22 cellular contexts compared by ENCODE assay signal in genomic region chr21:45809421-45809820, GRCh38.
"Had no signal": no experiment of that assay in that cellular context is flagged by ENCODE, and none has a peak within 500 bp of the region (broad histone marks: within the 10 kb centered on the region; RNA-seq: fewer than 3 reads in every experiment).

No MANE protein-coding gene starts in this region.

- H3K4me3 ChIP-seq: esophagus muscularis mucosa, SK-N-MC, testis, transverse colon had no signal

- H3K27me3 Mint-ChIP-seq: activated CD4-positive, alpha-beta T cell treated with anti-CD3 and anti-CD28 coated beads for 36 hours; naive thymus-derived CD4-positive, alpha-beta T cell had no signal

- ATAC-seq: activated CD4-positive, alpha-beta T cell treated with anti-CD3 and anti-CD28 coated beads for 36 hours; activated CD8-positive, alpha-beta T cell treated with anti-CD3 and anti-CD28 coated beads, Interleukin-2, amount 10 ng/mL, durations not matched to agents 7 days and 5 days; foreskin keratinocyte; left cardiac atrium; naive thymus-derived CD4-positive, alpha-beta T cell; right cardiac atrium; stimulated activated naive CD8-positive, alpha-beta T cell treated with anti-CD3 and anti-CD28 coated beads, Interleukin-15, Interleukin-2, amounts not matched to agents 100 U/mL and 50 U/mL, for 24 hours had no signal

- H3K36me3 Mint-ChIP-seq: activated naive CD8-positive, alpha-beta T cell treated with anti-CD3 and anti-CD28 coated beads for 36 hours had no signal

- H3K4me3 Mint-ChIP-seq: activated CD4-positive, alpha-beta T cell treated with anti-CD3 and anti-CD28 coated beads for 36 hours; activated CD8-positive, alpha-beta T cell treated with anti-CD3 and anti-CD28 coated beads, Interleukin-2, amount 10 ng/mL, durations not matched to agents 7 days and 5 days; activated naive CD8-positive, alpha-beta T cell treated with anti-CD3 and anti-CD28 coated beads for 36 hours; naive thymus-derived CD4-positive, alpha-beta T cell had no signal

- DNase-seq: activated CD4-positive, alpha-beta T cell treated with anti-CD3 and anti-CD28 coated beads for 36 hours; activated CD4-positive, CD25-positive, alpha-beta regulatory T cell; activated CD8-positive, alpha-beta T cell treated with anti-CD3 and anti-CD28 coated beads, Interleukin-2, amount 10 ng/mL, durations not matched to agents 7 days and 5 days; activated effector memory CD4-positive, alpha-beta T cell treated with Interleukin-2 at 50 U/mL for 16 hours; activated naive CD4-positive, alpha-beta T cell treated with Interleukin-2 at 50 U/mL for 16 hours; activated naive CD8-positive, alpha-beta T cell treated with anti-CD3 and anti-CD28 coated beads for 36 hours; brain microvascular endothelial cell; foreskin keratinocyte; left cardiac atrium; mammary epithelial cell; midbrain; naive thymus-derived CD4-positive, alpha-beta T cell; nucleus accumbens; right cardiac atrium; stimulated activated CD4-positive, alpha-beta T cell treated with anti-CD3 and anti-CD28 coated beads, Interleukin-12 subunit alpha, Interleukin-12 subunit beta, amount 100 ng/mL, for 4 hours; stimulated activated CD4-positive, alpha-beta T cell treated with anti-CD3 and anti-CD28 coated beads, Interleukin-4, amount 100 ng/mL, for 1 hour; stimulated activated naive CD8-positive, alpha-beta T cell treated with anti-CD3 and anti-CD28 coated beads, Interleukin-15, Interleukin-2, amounts not matched to agents 100 U/mL and 50 U/mL, for 24 hours; testis; transverse colon had no signal

- H3K27ac Mint-ChIP-seq: activated CD4-positive, alpha-beta T cell treated with anti-CD3 and anti-CD28 coated beads for 36 hours; activated CD8-positive, alpha-beta T cell treated with anti-CD3 and anti-CD28 coated beads, Interleukin-2, amount 10 ng/mL, durations not matched to agents 7 days and 5 days; activated naive CD8-positive, alpha-beta T cell treated with anti-CD3 and anti-CD28 coated beads for 36 hours; naive thymus-derived CD4-positive, alpha-beta T cell had no signal

- H3K4me1 Mint-ChIP-seq: activated CD4-positive, alpha-beta T cell treated with anti-CD3 and anti-CD28 coated beads for 36 hours; activated naive CD8-positive, alpha-beta T cell treated with anti-CD3 and anti-CD28 coated beads for 36 hours; naive thymus-derived CD4-positive, alpha-beta T cell had no signal

- H3K27ac ChIP-seq: brain microvascular endothelial cell, esophagus muscularis mucosa, foreskin keratinocyte, parathyroid adenoma, SK-N-MC, testis, transverse colon had no signal
